ENCODE assay signal across 20 cellular contexts in genomic region chr10:104435822-104436221, GRCh38.
A peak's percentile ranks its signal among the peaks of the same experiment; 100 is the strongest.
DNase-seq lines count a peak whose midpoint lies in the region; ATAC-seq lines count a peak whose summit lies in the region.
"Had no signal": no experiment of that assay in that cellular context is flagged by ENCODE, and none has a peak within 500 bp of the region (broad histone marks: within the 10 kb centered on the region; RNA-seq: fewer than 3 reads in every experiment).

No MANE protein-coding gene starts in this region.

- DNase-seq in NCI-H2171 treated with DMSO at 0.1 percent for 48 hours (lab: John Stamatoyannopoulos, UW) (peak; percentile 61), NCI-H2171 (lab: John Stamatoyannopoulos, UW) (no peak), NCI-H226 (peak; percentile 12), amniotic stem cell (lab: John Stamatoyannopoulos, UW) (peak; percentile 16), renal cortical epithelial cell (ENCODE audit: low read depth) (peak; percentile 2), T-cell (no peak), NCI-H2196 treated with DMSO at 0.1 percent for 48 hours (lab: John Stamatoyannopoulos, UW; ENCODE audit: unreplicated experiment) (no peak), H4 (ENCODE audit: low spot score) (no peak)
- DNase-seq: activated B cell treated with CpG ODN at 0.5 μM for 24 hours; activated naive CD8-positive, alpha-beta T cell treated with anti-CD3 and anti-CD28 coated beads for 36 hours; activated T-cell treated with anti-CD3 and anti-CD28 coated beads, Interleukin-2, amount 50 U/mL, for 72 hours; CD4-positive, alpha-beta T cell; cortex of kidney; DND-41; NCI-H1105; occipital lobe; right lobe of liver; stimulated activated naive CD8-positive, alpha-beta T cell treated with anti-CD3 and anti-CD28 coated beads, Interleukin-15, amount 100 ng/mL, for 72 hours had no signal

- H3K4me3 Mint-ChIP-seq in T-cell = no peak overlapping the region
- H3K4me3 Mint-ChIP-seq: activated B cell treated with CpG ODN at 0.5 μM for 24 hours; activated naive CD8-positive, alpha-beta T cell treated with anti-CD3 and anti-CD28 coated beads for 36 hours; activated T-cell treated with anti-CD3 and anti-CD28 coated beads, Interleukin-2, amount 50 U/mL, for 72 hours; brain; CD4-positive, alpha-beta T cell; stimulated activated naive CD8-positive, alpha-beta T cell treated with anti-CD3 and anti-CD28 coated beads, Interleukin-15, amount 100 ng/mL, for 72 hours; type B pancreatic cell had no signal

- no peaks in the 10 kb centered on the region for H3K36me3 Mint-ChIP-seq in T-cell
- H3K36me3 Mint-ChIP-seq: activated naive CD8-positive, alpha-beta T cell treated with anti-CD3 and anti-CD28 coated beads for 36 hours; brain; type B pancreatic cell had no signal

- POLR2A ChIA-PET in T-cell (lab: Charles Lee) = no interaction called here

- H3K27me3 Mint-ChIP-seq in T-cell = peaks cover 15 to 18% of the 10 kb centered on the region in 2 donors
- H3K27me3 Mint-ChIP-seq: stimulated activated naive CD8-positive, alpha-beta T cell treated with anti-CD3 and anti-CD28 coated beads, Interleukin-15, amount 100 ng/mL, for 72 hours had no signal

- H3K27ac Mint-ChIP-seq in T-cell = no peak overlapping the region
- H3K27ac Mint-ChIP-seq: activated B cell treated with CpG ODN at 0.5 μM for 24 hours; activated naive CD8-positive, alpha-beta T cell treated with anti-CD3 and anti-CD28 coated beads for 36 hours; activated T-cell treated with anti-CD3 and anti-CD28 coated beads, Interleukin-2, amount 50 U/mL, for 72 hours; CD4-positive, alpha-beta T cell; type B pancreatic cell had no signal

- H3K4me1 Mint-ChIP-seq in T-cell = no peaks in the 10 kb centered on the region
- H3K4me1 Mint-ChIP-seq: activated B cell treated with CpG ODN at 0.5 μM for 24 hours; activated naive CD8-positive, alpha-beta T cell treated with anti-CD3 and anti-CD28 coated beads for 36 hours; stimulated activated naive CD8-positive, alpha-beta T cell treated with anti-CD3 and anti-CD28 coated beads, Interleukin-15, amount 100 ng/mL, for 72 hours had no signal

- CTCF ChIA-PET in T-cell (lab: Charles Lee) = no interaction called here

- no peak for ATAC-seq in T-cell (replicated peaks in 1 of 4)
- ATAC-seq: activated T-cell treated with anti-CD3 and anti-CD28 coated beads, Interleukin-2, amount 50 U/mL, for 72 hours; right lobe of liver; stimulated activated naive CD8-positive, alpha-beta T cell treated with anti-CD3 and anti-CD28 coated beads, Interleukin-15, amount 100 ng/mL, for 72 hours had no signal

- H3K9me3 Mint-ChIP-seq in T-cell = no peaks in the 10 kb centered on the region
- H3K9me3 Mint-ChIP-seq: activated B cell treated with CpG ODN at 0.5 μM for 24 hours; activated naive CD8-positive, alpha-beta T cell treated with anti-CD3 and anti-CD28 coated beads for 36 hours; activated T-cell treated with anti-CD3 and anti-CD28 coated beads, Interleukin-2, amount 50 U/mL, for 72 hours; CD4-positive, alpha-beta T cell; stimulated activated naive CD8-positive, alpha-beta T cell treated with anti-CD3 and anti-CD28 coated beads, Interleukin-15, amount 100 ng/mL, for 72 hours; type B pancreatic cell had no signal

Comparison
In these comparisons a context has a peak if more than half of its experiments do, and no peak if none do; other contexts are left out.
1. DNase-seq: peak in NCI-H2171 treated with DMSO at 0.1 percent for 48 hours (single experiment), NCI-H226 (single experiment), amniotic stem cell (single experiment) and renal cortical epithelial cell (single experiment); none in NCI-H2171 (single experiment), T-cell (0 of 34), NCI-H2196 treated with DMSO at 0.1 percent for 48 hours (single experiment) and H4 (single experiment).